Comparison of ENCODE assay signal across 29 cellular contexts in genomic region chr5:109168151-109168550, GRCh38.
"Had no signal": no experiment of that assay in that cellular context is flagged by ENCODE, and none has a peak within 500 bp of the region (broad histone marks: within the 10 kb centered on the region; RNA-seq: fewer than 3 reads in every experiment).

No MANE protein-coding gene starts in this region.

- H3K79me2 ChIP-seq: hepatocyte, parathyroid adenoma had no signal

- H3K27me3 Mint-ChIP-seq: naive B cell; progenitor cell of endocrine pancreas; stimulated activated naive CD8-positive, alpha-beta T cell treated with anti-CD3 and anti-CD28 coated beads, Interleukin-15, amount 100 ng/mL, for 72 hours; type B pancreatic cell had no signal

- FAIRE-seq: islet of Langerhans, kidney, small intestine had no signal

- H3K27ac ChIP-seq: hepatocyte, left lung, lower lobe of right lung, neural progenitor cell, neutrophil, parathyroid adenoma, right atrium auricular region, spleen, tibial nerve, uterus had no signal

- H3K27me3 ChIP-seq: hepatocyte, left lung, neural progenitor cell, neutrophil, right atrium auricular region, spleen, tibial nerve, uterus had no signal

- H3K27ac Mint-ChIP-seq: immature natural killer cell; naive B cell; natural killer cell; nephron progenitor cell; neural progenitor cell; progenitor cell of endocrine pancreas; stimulated activated effector memory CD8-positive, alpha-beta T cell treated with anti-CD3 and anti-CD28 coated beads, Interleukin-12 subunit alpha, Interleukin-12 subunit beta, amount 100 ng/mL, for 72 hours; stimulated activated naive CD8-positive, alpha-beta T cell treated with anti-CD3 and anti-CD28 coated beads, Interleukin-15, amount 100 ng/mL, for 72 hours; type B pancreatic cell had no signal

- H3K4me1 ChIP-seq: left lung, lower lobe of right lung, parathyroid adenoma, right atrium auricular region, spleen, tibial nerve, uterus had no signal

- ATAC-seq: left colon; left lung; lower lobe of right lung; natural killer cell; sciatic nerve; stimulated activated effector memory CD8-positive, alpha-beta T cell treated with anti-CD3 and anti-CD28 coated beads, Interleukin-12 subunit alpha, Interleukin-12 subunit beta, amount 100 ng/mL, for 72 hours; stimulated activated naive CD8-positive, alpha-beta T cell treated with anti-CD3 and anti-CD28 coated beads, Interleukin-15, amount 100 ng/mL, for 72 hours had no signal

- H3K9me3 ChIP-seq: left lung, lower lobe of right lung, neutrophil, right atrium auricular region, spleen, tibial nerve, uterus had no signal

- H3K4me3 ChIP-seq: hepatocyte, left lung, lower lobe of right lung, neural progenitor cell, right atrium auricular region, spleen, tibial nerve, uterus had no signal

- H3K36me3 ChIP-seq: left lung, lower lobe of right lung, neural progenitor cell, neutrophil, right atrium auricular region, spleen, uterus had no signal

- H3K4me1 Mint-ChIP-seq: immature natural killer cell; natural killer cell; nephron progenitor cell; stimulated activated effector memory CD8-positive, alpha-beta T cell treated with anti-CD3 and anti-CD28 coated beads, Interleukin-12 subunit alpha, Interleukin-12 subunit beta, amount 100 ng/mL, for 72 hours; stimulated activated naive CD8-positive, alpha-beta T cell treated with anti-CD3 and anti-CD28 coated beads, Interleukin-15, amount 100 ng/mL, for 72 hours had no signal

- DNase-seq: immature natural killer cell; kidney; left colon; left lung; lower lobe of right lung; mammary epithelial cell; mesenchymal stem cell; naive B cell; natural killer cell; nephron progenitor cell; occipital lobe; small intestine; spleen; stimulated activated CD4-positive, alpha-beta T cell treated with anti-CD3 and anti-CD28 coated beads, Interleukin-4, amount 100 ng/mL, for 24 hours; stimulated activated naive CD4-positive, alpha-beta T cell treated with Interleukin-2 at 50 U/mL for 16 hours; stimulated activated naive CD8-positive, alpha-beta T cell treated with anti-CD3 and anti-CD28 coated beads, Interleukin-15, amount 100 ng/mL, for 72 hours; substantia nigra; uterus had no signal

- H3K36me3 Mint-ChIP-seq: natural killer cell; neural progenitor cell; stimulated activated effector memory CD8-positive, alpha-beta T cell treated with anti-CD3 and anti-CD28 coated beads, Interleukin-12 subunit alpha, Interleukin-12 subunit beta, amount 100 ng/mL, for 72 hours; type B pancreatic cell had no signal

- H3K4me3 Mint-ChIP-seq: immature natural killer cell; naive B cell; natural killer cell; nephron progenitor cell; neural progenitor cell; stimulated activated effector memory CD8-positive, alpha-beta T cell treated with anti-CD3 and anti-CD28 coated beads, Interleukin-12 subunit alpha, Interleukin-12 subunit beta, amount 100 ng/mL, for 72 hours; stimulated activated naive CD8-positive, alpha-beta T cell treated with anti-CD3 and anti-CD28 coated beads, Interleukin-15, amount 100 ng/mL, for 72 hours; type B pancreatic cell had no signal

- H3K9ac ChIP-seq: neural progenitor cell, parathyroid adenoma had no signal

- H2AFZ ChIP-seq: hepatocyte, neural progenitor cell, parathyroid adenoma had no signal

- H3K9me3 Mint-ChIP-seq: immature natural killer cell; naive B cell; natural killer cell; nephron progenitor cell; neural progenitor cell; stimulated activated effector memory CD8-positive, alpha-beta T cell treated with anti-CD3 and anti-CD28 coated beads, Interleukin-12 subunit alpha, Interleukin-12 subunit beta, amount 100 ng/mL, for 72 hours; stimulated activated naive CD8-positive, alpha-beta T cell treated with anti-CD3 and anti-CD28 coated beads, Interleukin-15, amount 100 ng/mL, for 72 hours; type B pancreatic cell had no signal

- H3K4me2 ChIP-seq: hepatocyte, neural progenitor cell had no signal
